Comparison of ENCODE assay signal across 19 cellular contexts in the genomic region with DNA sequence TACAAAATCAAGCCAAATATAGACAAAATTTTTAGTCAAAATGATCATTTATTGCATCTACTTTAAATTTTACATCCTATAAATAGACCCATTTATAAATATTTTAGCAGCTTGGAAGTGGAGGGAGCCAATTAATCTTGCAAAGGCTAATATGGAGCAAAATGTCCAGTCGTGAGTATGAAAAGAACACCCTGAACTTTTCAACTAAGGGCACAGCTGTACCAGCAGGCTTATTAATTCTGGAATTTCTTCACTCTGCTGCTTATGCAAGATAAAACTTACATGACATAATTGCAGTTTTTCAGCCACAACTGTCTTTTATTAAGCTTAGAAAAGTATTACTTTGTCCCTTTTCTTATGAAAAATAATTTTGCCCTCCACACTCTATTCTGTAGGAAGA. TPM values are rescaled to one million over a fixed set of nuclear protein-coding genes. Genes with fewer than 3 reads are reported as not detected.
DNase-seq lines count a peak whose midpoint lies in the region; ATAC-seq, FAIRE-seq and TF ChIP-seq lines count a peak whose summit lies in the region.
"Had no signal": no experiment of that assay in that cellular context is flagged by ENCODE, and none has a peak within 500 bp of the region (broad histone marks: within the 10 kb centered on the region; RNA-seq: fewer than 3 reads in every experiment).

No MANE protein-coding gene starts in this region.

- peak; percentile 86 for DNase-seq in LHCN-M2 (ENCODE audit: low read depth)
- DNase-seq in esophagus muscularis mucosa (ENCODE audit: extremely low spot score): no peak
- DNase-seq in kidney: no peak
- DNase-seq in sigmoid colon: no peak
- DNase-seq in NAMALWA (ENCODE audit: low spot score): no peak
- no peak for DNase-seq in D341Med (ENCODE audit: low spot score)
- no peak for DNase-seq in T-helper 1 cell
- DNase-seq: activated CD8-positive, alpha-beta memory T cell treated with anti-CD3 and anti-CD28 coated beads for 24 hours; GF-D8; midbrain; NCI-H187; posterior cingulate gyrus; stimulated activated CD4-positive, alpha-beta T cell treated with anti-CD3 and anti-CD28 coated beads, Interleukin-2, amount 100 ng/mL, for 24 hours; thyroid gland had no signal

- 18% methylated on average over 1 of the region's 1 CpG for WGBS in esophagus muscularis mucosa
- 77 to 83% methylated on average over 1 of the region's 1 CpG for WGBS in sigmoid colon, 2 donors

- no peak overlapping the region for H3K9ac ChIP-seq in kidney (ENCODE audit: low read length in 2 of 2)

- H3K9me3 ChIP-seq in esophagus muscularis mucosa (no peaks in the 10 kb centered on the region), kidney (ENCODE audit: control insufficient read depth in 1 of 2, low read length in 2 of 2) (no peaks in the 10 kb centered on the region), sigmoid colon (no peaks in the 10 kb centered on the region)
- H3K9me3 ChIP-seq: thyroid gland had no signal

- FAIRE-seq in kidney (lab: Jason Lieb, UNC): peak; percentile 37
- FAIRE-seq: GM19239 had no signal

- H3K4me1 ChIP-seq in esophagus muscularis mucosa (peaks cover 0 to 39% (median 37%) of the 10 kb centered on the region in 4 donors), kidney (ENCODE audit: control insufficient read depth in 1 of 2, insufficient read depth in 1 of 2, low read depth in 1 of 2, low read length in 2 of 2) (peaks cover 0 to 6% of the 10 kb centered on the region in 2 donors), sigmoid colon (peaks cover 0 to 5% (median 0%) of the 10 kb centered on the region in 4 donors)
- H3K4me1 ChIP-seq: thyroid gland had no signal

- no peaks in the 10 kb centered on the region for H3K27me3 ChIP-seq in esophagus muscularis mucosa
- H3K27me3 ChIP-seq in sigmoid colon: no peaks in the 10 kb centered on the region
- H3K27me3 ChIP-seq: thyroid gland had no signal

- TF ChIP-seq POLR2A in esophagus muscularis mucosa (IDR thresholded peaks at IDR 0.05; ENCODE audit: low read depth) (no peak), sigmoid colon (IDR thresholded peaks at IDR 0.05) (no peak)

- TF ChIP-seq EP300 in esophagus muscularis mucosa (IDR thresholded peaks at IDR 0.05): peak; percentile 72
- TF ChIP-seq EP300 in sigmoid colon (IDR thresholded peaks at IDR 0.05): peak in 2 of 4 donors; percentile 23 to 49

- H3K4me3 ChIP-seq in esophagus muscularis mucosa: peak overlapping the region in 2 of 4 donors; percentile 15 to 24
- H3K4me3 ChIP-seq in kidney (ENCODE audit: low read length in 2 of 2): no peak overlapping the region
- no peak overlapping the region for H3K4me3 ChIP-seq in sigmoid colon
- H3K4me3 ChIP-seq: thyroid gland had no signal

- intact Hi-C loops in esophagus muscularis mucosa (cut with DNase I) (no loop called here), kidney (cut with DNase I) (no loop called here), sigmoid colon (cut with DNase I) (no loop called here)

- ATAC-seq in HG03139 (IDR thresholded peaks at IDR 0.05; ENCODE audit: unreplicated experiment): no peak

- no peak for TF ChIP-seq CTCF in esophagus muscularis mucosa (IDR thresholded peaks at IDR 0.05)
- no peak for TF ChIP-seq CTCF in kidney (IDR thresholded peaks at IDR 0.05; ENCODE audit: borderline replicate concordance, extremely low read depth, insufficient read depth)
- TF ChIP-seq CTCF in sigmoid colon (IDR thresholded peaks at IDR 0.05): no peak

- H3K27ac ChIP-seq in esophagus muscularis mucosa (replicated peaks in 1 of 4): peak overlapping the region; percentile 70 to 82 (median 80)
- H3K27ac ChIP-seq in kidney (ENCODE audit: low read depth in 2 of 2, low read length in 2 of 2): peak overlapping the region in 1 of 2 donors; percentile 41
- peak overlapping the region; percentile 41 to 80 (median 58) for H3K27ac ChIP-seq in sigmoid colon
- H3K27ac ChIP-seq: thyroid gland, VCaP had no signal

- H3K36me3 ChIP-seq in esophagus muscularis mucosa: peaks cover 0 to 3% (median 0%) of the 10 kb centered on the region in 4 donors
- no peaks in the 10 kb centered on the region for H3K36me3 ChIP-seq in kidney (ENCODE audit: control insufficient read depth in 1 of 2, insufficient read depth in 2 of 2, low read length in 2 of 2)
- H3K36me3 ChIP-seq in sigmoid colon: no peaks in the 10 kb centered on the region
- H3K36me3 ChIP-seq: thyroid gland had no signal

RNA-seq across cellular contexts. Expression of gene USP53, which starts 22.9 kb away (rescaled TPM):
- total RNA-seq in LHCN-M2 (2014; rRNA removed) (22.9 and 30.7 TPM in 2 replicates), esophagus muscularis mucosa (100 to 1,000 TPM in 1 of 4 donors, 10 to 100 TPM in 3; 68.1 to 116 (median 78.4) TPM), kidney (59.9 TPM), sigmoid colon (10 to 100 TPM; 31.1 to 64.0 (median 46.7) TPM)
- polyA plus RNA-seq in LHCN-M2 (2012): 3.0 TPM
- polyA plus RNA-seq in kidney (ENCODE audit: insufficient read depth, low read depth, low replicate concordance) (8.4 TPM), sigmoid colon (10 to 100 TPM; 22.6 to 34.7 (median 26.4) TPM)

RNA-seq across cellular contexts. Expression of gene MYOZ2, which starts 54.0 kb away (rescaled TPM):
- 0.13 and 0.69 TPM in 2 replicates for total RNA-seq in LHCN-M2 (2014; rRNA removed)
- polyA plus RNA-seq in LHCN-M2 (2012): 1.3 TPM
- total RNA-seq in esophagus muscularis mucosa: 1 to 10 TPM in 1 of 4 donors, under 1 TPM in 3; 0.50 to 2.1 (median 0.61) TPM
- total RNA-seq in kidney: 0.19 TPM
- 0.77 TPM for polyA plus RNA-seq in kidney (ENCODE audit: insufficient read depth, low read depth, low replicate concordance)
- 1 to 10 TPM in 1 of 4 donors, under 1 TPM in 3; 0.28 to 1.4 (median 0.82) TPM for total RNA-seq in sigmoid colon
- polyA plus RNA-seq in sigmoid colon: under 1 TPM; 0.35 to 0.69 (median 0.60) TPM
- total RNA-seq: NCI-H460, OCI-LY7, thyroid gland had no signal
